In the genomic region with DNA sequence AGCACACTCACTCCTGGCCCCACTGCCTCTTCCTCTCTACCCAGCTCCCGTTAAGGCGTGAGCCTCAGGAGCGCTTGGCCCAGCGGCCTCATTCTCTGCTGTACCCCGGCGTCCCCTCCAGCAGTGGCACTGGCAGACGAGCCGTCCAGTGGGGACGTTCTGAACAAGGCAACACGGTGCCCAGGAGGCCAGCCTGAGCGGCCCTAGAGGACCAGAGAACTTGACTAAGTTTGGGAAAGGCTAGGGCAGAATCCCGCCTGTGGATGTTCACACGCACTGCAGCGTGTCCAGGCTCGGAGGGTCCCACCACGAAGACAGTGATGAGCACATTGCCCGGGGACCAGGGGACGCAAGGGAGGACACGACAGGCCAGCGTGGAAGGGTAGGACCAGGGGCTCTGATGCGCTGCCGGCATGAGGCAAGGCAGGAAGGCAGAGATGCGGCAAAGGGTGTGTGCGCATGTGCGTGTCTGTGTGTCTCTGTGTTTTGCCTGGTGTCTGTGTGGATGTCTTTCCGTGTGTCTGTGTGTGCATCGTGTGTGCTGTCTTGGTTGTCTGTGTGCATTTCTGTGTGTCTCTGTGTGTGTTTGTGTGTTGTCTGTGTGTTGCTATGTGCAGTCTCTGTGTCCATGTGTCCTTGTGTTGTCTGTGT, we compare ENCODE assay signal across 20 cellular contexts.
DNase-seq lines count a peak whose midpoint lies in the region; ATAC-seq, FAIRE-seq and TF ChIP-seq lines count a peak whose summit lies in the region.
"Had no signal": no experiment of that assay in that cellular context is flagged by ENCODE, and none has a peak within 500 bp of the region (broad histone marks: within the 10 kb centered on the region; RNA-seq: fewer than 3 reads in every experiment).

No MANE protein-coding gene starts in this region.

- TF ChIP-seq EP300 in K562 (IDR thresholded peaks at IDR 0.05; ENCODE audit: low read length), result no peak

- in situ Hi-C loops in K562 (cut with MboI), result no loop called here

- no peak overlapping the region for H3K4ac ChIP-seq in mesenchymal stem cell (ENCODE audit: low read depth in 1 of 2, low read length in 2 of 2)

- TF ChIP-seq RAD21 in K562 (CRISPR knock-in tag; conservative IDR thresholded peaks at IDR 0.05 in 1 of 2, IDR thresholded peaks at IDR 0.05 in 1 of 2), result no peak

- POLR2A ChIA-PET in K562 (lab: Yijun Ruan, JAX), result no interaction called here

- no peak overlapping the region for H3K4me3 ChIP-seq in K562
- H3K4me3 ChIP-seq in mesenchymal stem cell (ENCODE audit: insufficient read depth in 1 of 2, low read depth in 1 of 2, low read length in 2 of 2), result no peak overlapping the region
- no peak overlapping the region for H3K4me3 ChIP-seq in skeletal muscle tissue (ENCODE audit: low read length in 3 of 3)
- H3K4me3 ChIP-seq: SJCRH30 had no signal

- H3K27ac ChIP-seq in K562 (ENCODE audit: extremely low read depth, low read depth, low read length) (no peak overlapping the region), mesenchymal stem cell (ENCODE audit: low read length, poor library complexity, severe bottlenecking) (no peak overlapping the region), skeletal muscle tissue (ENCODE audit: low read depth, low read length) (peak overlapping the region; percentile 89)
- H3K27ac ChIP-seq: SJCRH30 had no signal

- no peak overlapping the region for H3K27ac Mint-ChIP-seq in CD14-positive monocyte
- H3K27ac Mint-ChIP-seq in type B pancreatic cell, result no peak overlapping the region
- H3K27ac Mint-ChIP-seq: CD8-positive, alpha-beta T cell had no signal

- H3K27me3 Mint-ChIP-seq in CD14-positive monocyte (ENCODE audit: low read depth in 3 of 3) (peaks cover 14 to 21% (median 20%) of the 10 kb centered on the region in 3 donors), type B pancreatic cell (peaks cover 6% of the 10 kb centered on the region)

- peak overlapping the region in 1 of 2 experiments; percentile 15 for H3K14ac ChIP-seq in mesenchymal stem cell (ENCODE audit: low read length in 2 of 2)

- TF ChIP-seq CTCF in CD14-positive monocyte (IDR thresholded peaks at IDR 0.05) (no peak), K562 (IDR thresholded peaks at IDR 0.05 in 2 of 3, conservative IDR thresholded peaks at IDR 0.05 in 1 of 3; ENCODE audit: insufficient read depth in 2 of 3, low read depth in 1 of 3, low read length in 3 of 3) (no peak), type B pancreatic cell (conservative IDR thresholded peaks at IDR 0.05) (no peak)

- H2AK5ac ChIP-seq in mesenchymal stem cell (ENCODE audit: low read length, severe bottlenecking), result no peak overlapping the region

- H3K27me3 ChIP-seq in K562 (ENCODE audit: control insufficient read depth in 2 of 2, insufficient read depth in 2 of 2, low read length in 2 of 2) (peaks cover 0 to 71% of the 10 kb centered on the region in 2 experiments), mesenchymal stem cell (ENCODE audit: control insufficient read depth in 1 of 2, insufficient read depth in 1 of 2, low read length in 2 of 2) (peaks cover 45 to 78% of the 10 kb centered on the region in 2 experiments), skeletal muscle tissue (ENCODE audit: control insufficient read depth in 3 of 3, insufficient read depth in 3 of 3, low read length in 3 of 3) (peaks cover 0 to 10% (median 0%) of the 10 kb centered on the region in 3 donors)

- TF ChIP-seq POLR2A in K562 (conservative IDR thresholded peaks at IDR 0.05), result no peak

- H3K18ac ChIP-seq in mesenchymal stem cell (ENCODE audit: low read depth in 1 of 2, low read length in 2 of 2), result no peak overlapping the region

- no peak overlapping the region for H2BK15ac ChIP-seq in mesenchymal stem cell (ENCODE audit: low read depth, poor library complexity, severe bottlenecking)

- H3K36me3 Mint-ChIP-seq in CD14-positive monocyte (no peaks in the 10 kb centered on the region), type B pancreatic cell (no peaks in the 10 kb centered on the region)

- H4K20me1 ChIP-seq in K562 (replicated peaks; ENCODE audit: control insufficient read depth, insufficient read depth, low read length), result no peaks in the 10 kb centered on the region; the same call in 1 of the 2 replicates

- no peak overlapping the region for H2BK5ac ChIP-seq in mesenchymal stem cell (ENCODE audit: low read depth, low read length, poor library complexity, severe bottlenecking)

- H3K79me2 ChIP-seq in K562 (ENCODE audit: control insufficient read depth, insufficient read depth, low read length), result no peaks in the 10 kb centered on the region

- H3K4me1 ChIP-seq in K562 (replicated peaks in 1 of 2; ENCODE audit: control insufficient read depth in 2 of 2, insufficient read depth in 2 of 2, low read length in 2 of 2) (no peaks in the 10 kb centered on the region), mesenchymal stem cell (ENCODE audit: control insufficient read depth, insufficient read depth, low read depth, low read length) (no peaks in the 10 kb centered on the region), skeletal muscle tissue (ENCODE audit: control insufficient read depth in 3 of 3, insufficient read depth in 3 of 3, low read length in 3 of 3) (peaks cover 39 to 56% (median 45%) of the 10 kb centered on the region in 3 donors)
- H3K4me1 ChIP-seq: SJCRH30 had no signal

- BruUV-seq in K562 (replicated peaks; lab: Mats Ljungman, UMichigan), result no TSS peak

- H3K9me1 ChIP-seq in K562 (ENCODE audit: control insufficient read depth, insufficient read depth, low read length), result no peaks in the 10 kb centered on the region

- intact Hi-C loops in CD14-positive monocyte (cut with micrococcal nuclease), result no loop called here
- intact Hi-C loops in K562 (cut with micrococcal nuclease), result no loop called here

- H3K4me3 Mint-ChIP-seq in CD14-positive monocyte (no peak overlapping the region), type B pancreatic cell (no peak overlapping the region)
- H3K4me3 Mint-ChIP-seq: CD8-positive, alpha-beta T cell had no signal

- CTCF ChIA-PET in K562 (lab: Yijun Ruan, JAX; ENCODE audit: low intra/inter-chr PET ratio), result no interaction called here

- H4K8ac ChIP-seq in mesenchymal stem cell (ENCODE audit: low read length), result no peak overlapping the region

- H3K4me1 Mint-ChIP-seq in CD14-positive monocyte (no peaks in the 10 kb centered on the region), type B pancreatic cell (ENCODE audit: unreplicated experiment) (no peaks in the 10 kb centered on the region)

- H3K23ac ChIP-seq in mesenchymal stem cell (ENCODE audit: low read length in 2 of 2), result no peak overlapping the region

- no peak overlapping the region for H2BK12ac ChIP-seq in mesenchymal stem cell (ENCODE audit: low read length in 2 of 2)

- peak; percentile 42 for FAIRE-seq in K562 (lab: Jason Lieb, UNC)
- FAIRE-seq: G401.6, GM18507, GM19239 had no signal

- H3K79me1 ChIP-seq in mesenchymal stem cell (replicated peaks; ENCODE audit: low read length, poor library complexity, severe bottlenecking), result no peaks in the 10 kb centered on the region

- no peak; the same call in 2 of the 3 replicates for ATAC-seq in K562
- ATAC-seq: CD8-positive, alpha-beta T cell; Panc1 had no signal

- H2AFZ ChIP-seq in K562 (ENCODE audit: low read depth, low read length), result no peak overlapping the region
- no peak overlapping the region for H2AFZ ChIP-seq in mesenchymal stem cell (ENCODE audit: low read depth, low read length)

- H3K9ac ChIP-seq in K562 (ENCODE audit: insufficient read depth in 1 of 2, low read depth in 2 of 2, low read length in 2 of 2), result no peak overlapping the region
- H3K9ac ChIP-seq in mesenchymal stem cell (ENCODE audit: low read length), result no peak overlapping the region
- peak overlapping the region; percentile 6 to 78 (median 17) for H3K9ac ChIP-seq in skeletal muscle tissue (ENCODE audit: low read depth in 1 of 3, low read length in 3 of 3)

- DNase-seq in CD14-positive monocyte (ENCODE audit: low spot score) (peak; percentile 27), K562 (ENCODE audit: extremely low read depth in 1 of 4, low spot score in 3 of 4) (no peak), mesenchymal stem cell (no peak), type B pancreatic cell (ENCODE audit: extremely low spot score, unreplicated experiment) (no peak), SHP77 treated with DMSO at 0.1 percent for 48 hours (lab: John Stamatoyannopoulos, UW) (no peak), middle frontal gyrus (ENCODE audit: extremely low spot score, low spot score) (no peak)
- DNase-seq: CD8-positive, alpha-beta T cell; Kasumi-1; NCI-H1417; NCI-H1694 treated with DMSO at 0.1 percent for 48 hours; NCI-H2081 treated with DMSO at 0.1 percent for 48 hours; NCI-H2171 treated with DMSO at 0.1 percent for 48 hours; NCI-H524 treated with DMSO at 0.1 percent for 48 hours; NCI-H82; SJCRH30 had no signal

- 5% methylated on average over 21 of the region's 27 CpGs for WGBS in K562 (ENCODE audit: insufficient coverage, low coverage, missing lambda C conversion rate)
- 90% methylated on average over 27 of the region's 27 CpGs for WGBS in mesenchymal stem cell

- H3K9me3 ChIP-seq in K562 (replicated peaks; ENCODE audit: control insufficient read depth, insufficient read depth, low read depth, low read length) (no peaks in the 10 kb centered on the region), mesenchymal stem cell (ENCODE audit: control insufficient read depth, low read length) (peaks cover 17% of the 10 kb centered on the region), skeletal muscle tissue (ENCODE audit: control insufficient read depth in 3 of 3, low read length in 3 of 3) (peaks cover 0 to 2% (median 0%) of the 10 kb centered on the region in 3 donors)

- H3K36me3 ChIP-seq in K562 (ENCODE audit: control insufficient read depth, insufficient read depth, low read length), result no peaks in the 10 kb centered on the region
- no peaks in the 10 kb centered on the region for H3K36me3 ChIP-seq in mesenchymal stem cell (ENCODE audit: control insufficient read depth in 1 of 2, insufficient read depth in 2 of 2, low read depth in 1 of 2, low read length in 2 of 2)
- H3K36me3 ChIP-seq in skeletal muscle tissue (ENCODE audit: control insufficient read depth in 3 of 3, insufficient read depth in 3 of 3, low read length in 3 of 3), result peaks cover 22 to 36% (median 33%) of the 10 kb centered on the region in 3 donors
- H3K36me3 ChIP-seq: SJCRH30 had no signal

- H3K9me3 Mint-ChIP-seq in CD14-positive monocyte (peaks cover 4 to 16% (median 12%) of the 10 kb centered on the region in 7 donors), type B pancreatic cell (no peaks in the 10 kb centered on the region)

- no peak overlapping the region for H2BK120ac ChIP-seq in mesenchymal stem cell (ENCODE audit: low read depth, low read length)

- no peak overlapping the region for H3K4me2 ChIP-seq in K562 (ENCODE audit: insufficient read depth, low read length)
- no peak overlapping the region for H3K4me2 ChIP-seq in mesenchymal stem cell (ENCODE audit: low read length, poor library complexity, severe bottlenecking)

- peak overlapping the region; percentile 14 for H4K91ac ChIP-seq in mesenchymal stem cell (ENCODE audit: low read length)

TF ChIP-seq in K562, 482 proteins besides CTCF, POLR2A, EP300 and RAD21:
- TF ChIP-seq NRF1 (conservative IDR thresholded peaks at IDR 0.05 in 1 of 2, IDR thresholded peaks at IDR 0.05 in 1 of 2), result peak; percentile 47 to 60
- no peak for TF ChIP-seq SMAD2 (IDR thresholded peaks at IDR 0.05; ENCODE audit: low read depth, low read length)

Comparison
In these comparisons a context has a peak if more than half of its experiments do, and no peak if none do; other contexts are left out.
1. H3K9ac ChIP-seq: peak in skeletal muscle tissue (3 of 3); none in K562 (0 of 2) and mesenchymal stem cell (single experiment).